2 cellular contexts compared by ENCODE assay signal in the genomic region with DNA sequence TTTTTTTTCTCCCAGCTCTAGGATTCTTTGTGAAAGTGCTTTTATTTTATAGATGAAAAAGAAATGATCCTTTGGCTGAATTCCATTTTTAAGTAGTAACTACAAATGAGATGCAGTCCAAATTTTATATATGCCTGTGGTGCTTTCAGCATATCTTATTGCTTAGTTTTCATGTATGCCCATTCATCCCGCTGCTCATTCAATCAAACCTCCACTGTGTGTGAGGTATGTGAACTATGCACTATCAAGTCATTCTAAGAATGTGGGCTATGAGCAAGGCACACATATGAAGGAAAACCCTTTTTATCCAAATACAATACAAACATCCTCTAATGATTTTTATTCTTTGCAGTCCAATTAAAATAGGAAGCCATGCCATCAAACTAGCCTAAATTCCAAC.
TF ChIP-seq lines count a peak whose summit lies in the region.

No MANE protein-coding gene starts in this region.

TF ChIP-seq in SK-N-SH treated with all-trans-retinoic acid at 6 μM for 48 hours, 23 proteins besides CTCF, POLR2A, EP300 and RAD21 (continued from another document):
- TF ChIP-seq, protein P1, sequence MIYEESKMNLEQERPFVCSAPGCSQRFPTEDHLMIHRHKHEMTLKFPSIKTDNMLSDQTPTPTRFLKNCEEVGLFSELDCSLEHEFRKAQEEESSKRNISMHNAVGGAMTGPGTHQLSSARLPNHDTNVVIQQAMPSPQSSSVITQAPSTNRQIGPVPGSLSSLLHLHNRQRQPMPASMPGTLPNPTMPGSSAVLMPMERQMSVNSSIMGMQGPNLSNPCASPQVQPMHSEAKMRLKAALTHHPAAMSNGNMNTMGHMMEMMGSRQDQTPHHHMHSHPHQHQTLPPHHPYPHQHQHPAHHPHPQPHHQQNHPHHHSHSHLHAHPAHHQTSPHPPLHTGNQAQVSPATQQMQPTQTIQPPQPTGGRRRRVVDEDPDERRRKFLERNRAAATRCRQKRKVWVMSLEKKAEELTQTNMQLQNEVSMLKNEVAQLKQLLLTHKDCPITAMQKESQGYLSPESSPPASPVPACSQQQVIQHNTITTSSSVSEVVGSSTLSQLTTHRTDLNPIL (CRISPR knock-in tag; IDR thresholded peaks at IDR 0.05; ENCODE audit: low read depth): no peak
TF ChIP-seq in SK-N-SH treated with all-trans-retinoic acid at 6 μM for 48 hours: peak in this region for 2.

TF ChIP-seq in SK-N-SH, 30 proteins besides CTCF, POLR2A, EP300 and RAD21 (continued from another document):
- TF ChIP-seq PBX3 (IDR thresholded peaks at IDR 0.05): no peak
- no peak for TF ChIP-seq MXI1 (IDR thresholded peaks at IDR 0.05; ENCODE audit: low read depth, low read length)
- no peak for TF ChIP-seq TEAD4 (IDR thresholded peaks at IDR 0.05; ENCODE audit: borderline replicate concordance, insufficient read depth)
